ENCODE assay signal across 24 cellular contexts in the genomic region with DNA sequence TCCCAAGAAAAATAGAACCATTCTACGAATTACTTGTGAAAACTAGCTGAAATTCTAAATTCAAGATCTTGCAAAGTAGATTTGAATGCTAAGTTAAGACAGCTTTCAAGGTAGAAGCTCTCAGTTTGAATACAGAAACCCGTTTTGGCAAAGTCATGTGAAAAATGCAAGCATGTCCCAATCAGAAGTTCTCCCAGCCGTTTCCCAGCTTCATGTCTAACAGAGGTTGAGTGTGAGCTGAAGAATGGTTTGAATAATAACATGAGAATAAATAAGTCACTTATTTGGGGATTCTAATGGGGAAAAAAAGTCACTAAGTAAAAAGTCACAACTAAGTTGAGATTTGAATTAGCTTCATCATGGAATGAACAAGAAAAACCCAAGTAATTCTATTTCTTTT.
"Had no signal": no experiment of that assay in that cellular context is flagged by ENCODE, and none has a peak within 500 bp of the region (broad histone marks: within the 10 kb centered on the region; RNA-seq: fewer than 3 reads in every experiment).

No MANE protein-coding gene starts in this region.

- H3K4me3 ChIP-seq: dorsolateral prefrontal cortex, gastrocnemius medialis, heart left ventricle, hepatocyte, lung, pancreas, right lobe of liver, suprapubic skin, vagina had no signal

- H3K27ac ChIP-seq: dorsolateral prefrontal cortex, epithelial cell of prostate, gastrocnemius medialis, heart left ventricle, hepatocyte, neutrophil, right lobe of liver, suprapubic skin, vagina had no signal

- H3K79me2 ChIP-seq: hepatocyte had no signal

- H3K36me3 ChIP-seq: gastrocnemius medialis, heart left ventricle, neutrophil, pancreas, right lobe of liver, suprapubic skin, vagina had no signal

- H3K4me2 ChIP-seq: hepatocyte had no signal

- ATAC-seq: esophagus mucosa; gastrocnemius medialis; heart left ventricle; left colon; natural killer cell; right lobe of liver; stimulated activated naive B cell treated with anti-CD40 and anti-IgM and Interleukin-4, amounts not matched to agents 10 μg/mL and 1 μg/mL and 100 μg/mL, for 72 hours; stimulated activated naive CD8-positive, alpha-beta T cell treated with anti-CD3 and anti-CD28 coated beads, Interleukin-15, amount 100 ng/mL, for 72 hours had no signal

- H3K27me3 ChIP-seq: gastrocnemius medialis, heart left ventricle, hepatocyte, neutrophil, pancreas, right lobe of liver, suprapubic skin, vagina had no signal

- H2AFZ ChIP-seq: hepatocyte had no signal

- H3K9me3 ChIP-seq: gastrocnemius medialis, neutrophil, pancreas, right lobe of liver, suprapubic skin, vagina had no signal

- H3K36me3 Mint-ChIP-seq: natural killer cell had no signal

- H3K4me1 ChIP-seq: gastrocnemius medialis, pancreas, right lobe of liver, suprapubic skin, vagina had no signal

- DNase-seq: cortex of kidney; dorsolateral prefrontal cortex; effector CD4-positive, alpha-beta T cell; foreskin fibroblast; gastrocnemius medialis; heart left ventricle; left colon; natural killer cell; pancreas; right lobe of liver; small intestine; stimulated activated CD4-positive, alpha-beta T cell treated with anti-CD3 and anti-CD28 coated beads, Interleukin-15, amount 100 ng/mL, for 24 hours; stimulated activated CD4-positive, alpha-beta T cell treated with anti-CD3 and anti-CD28 coated beads, Interleukin-2, amount 100 ng/mL, for 48 hours; stimulated activated naive B cell treated with anti-CD40 and anti-IgM and Interleukin-4, amounts not matched to agents 10 μg/mL and 1 μg/mL and 100 μg/mL, for 72 hours; stimulated activated naive CD8-positive, alpha-beta T cell treated with anti-CD3 and anti-CD28 coated beads, Interleukin-15, amount 100 ng/mL, for 72 hours had no signal

- FAIRE-seq: pancreas, small intestine had no signal

- H3K27me3 Mint-ChIP-seq: memory B cell; stimulated activated naive B cell treated with anti-CD40 and anti-IgM and Interleukin-4, amounts not matched to agents 10 μg/mL and 1 μg/mL and 100 μg/mL, for 72 hours; stimulated activated naive CD8-positive, alpha-beta T cell treated with anti-CD3 and anti-CD28 coated beads, Interleukin-15, amount 100 ng/mL, for 72 hours had no signal

- H3K9me3 Mint-ChIP-seq: natural killer cell had no signal

- H3K27ac Mint-ChIP-seq: natural killer cell; stimulated activated naive B cell treated with anti-CD40 and anti-IgM and Interleukin-4, amounts not matched to agents 10 μg/mL and 1 μg/mL and 100 μg/mL, for 72 hours; stimulated activated naive CD8-positive, alpha-beta T cell treated with anti-CD3 and anti-CD28 coated beads, Interleukin-15, amount 100 ng/mL, for 72 hours had no signal

- H3K4me3 Mint-ChIP-seq: memory B cell; natural killer cell; neural crest cell; stimulated activated naive B cell treated with anti-CD40 and anti-IgM and Interleukin-4, amounts not matched to agents 10 μg/mL and 1 μg/mL and 100 μg/mL, for 72 hours; stimulated activated naive CD8-positive, alpha-beta T cell treated with anti-CD3 and anti-CD28 coated beads, Interleukin-15, amount 100 ng/mL, for 72 hours had no signal
